ENCODE assay signal across 28 cellular contexts in the genomic region with DNA sequence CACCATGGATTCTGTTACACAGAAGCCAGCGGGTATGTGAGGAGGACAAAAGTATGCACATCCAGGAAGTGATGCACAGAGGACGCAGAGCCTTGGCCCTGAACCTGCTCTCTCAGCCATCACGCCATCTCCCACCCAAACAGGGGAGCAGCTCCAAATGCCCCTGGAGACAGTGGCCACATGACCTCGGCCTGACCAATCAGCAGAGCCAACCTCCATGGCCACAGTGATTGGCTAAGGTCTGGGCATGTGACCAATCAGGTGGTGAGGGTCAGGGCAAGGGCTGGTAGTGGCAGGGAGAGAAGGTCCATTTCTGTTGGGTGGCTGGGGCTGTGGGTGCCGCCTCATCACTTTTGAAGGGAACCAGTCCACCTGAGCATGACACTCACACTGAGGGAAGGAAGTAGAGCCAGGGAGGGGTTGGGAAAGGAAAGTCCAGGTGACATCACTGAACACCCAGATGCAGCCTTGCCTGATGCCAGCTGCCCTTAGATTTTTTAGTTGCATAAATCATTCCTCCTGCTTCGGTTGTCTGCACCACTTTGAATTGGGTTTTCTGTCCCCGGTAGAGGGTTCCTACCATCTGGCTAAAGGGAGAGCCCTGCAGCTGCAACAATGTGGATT.
DNase-seq lines count a peak whose midpoint lies in the region; ATAC-seq, FAIRE-seq and TF ChIP-seq lines count a peak whose summit lies in the region.
"Had no signal": no experiment of that assay in that cellular context is flagged by ENCODE, and none has a peak within 500 bp of the region (broad histone marks: within the 10 kb centered on the region; RNA-seq: fewer than 3 reads in every experiment).

No MANE protein-coding gene starts in this region.

- H2AFZ ChIP-seq in SK-N-SH (ENCODE audit: low read depth) (no peak overlapping the region), HepG2 (ENCODE audit: low read length) (no peak overlapping the region)

- H3K4me3 ChIP-seq in SK-N-SH (ENCODE audit: low read depth in 2 of 2, low read length in 1 of 2) (no peak overlapping the region), HepG2 (replicated peaks in 1 of 3; ENCODE audit: insufficient read depth in 1 of 3, low read depth in 2 of 3, low read length in 3 of 3) (no peak overlapping the region), tibial artery (no peak overlapping the region)
- H3K4me3 ChIP-seq: colonic mucosa, pancreas had no signal

- H3K9ac ChIP-seq in SK-N-SH (no peak overlapping the region), HepG2 (ENCODE audit: insufficient read depth, low read depth, low read length) (no peak overlapping the region)

- no peak for TF ChIP-seq CTCF in SK-N-SH (IDR thresholded peaks at IDR 0.05)
- no peak for TF ChIP-seq CTCF in HepG2 (CRISPR knock-in tag; IDR thresholded peaks at IDR 0.05)
- no peak for TF ChIP-seq CTCF in tibial artery (IDR thresholded peaks at IDR 0.05)

- TF ChIP-seq RAD21 in SK-N-SH (IDR thresholded peaks at IDR 0.05; ENCODE audit: low read length) (no peak), HepG2 (CRISPR knock-in tag; IDR thresholded peaks at IDR 0.05) (no peak)

- intact Hi-C loops in HepG2 (cut with micrococcal nuclease; ENCODE audit: unreplicated experiment) (no loop called here), tibial artery (cut with DNase I; ENCODE audit: low total_unique reads) (no loop called here)

- no peaks in the 10 kb centered on the region for H3K36me3 ChIP-seq in SK-N-SH (replicated peaks in 1 of 2; ENCODE audit: control insufficient read depth in 1 of 2, insufficient read depth in 2 of 2, low read length in 1 of 2)
- H3K36me3 ChIP-seq in HepG2 (replicated peaks in 1 of 2; ENCODE audit: control insufficient read depth in 1 of 2, insufficient read depth in 2 of 2, low read length in 2 of 2), result peaks cover 0 to 2% of the 10 kb centered on the region in 2 experiments; a peak in 2 of 5 replicates
- no peaks in the 10 kb centered on the region for H3K36me3 ChIP-seq in tibial artery
- H3K36me3 ChIP-seq: colonic mucosa, pancreas had no signal

- H3K27ac ChIP-seq in SK-N-SH (ENCODE audit: low read depth in 2 of 2, low read length in 1 of 2) (no peak overlapping the region), HepG2 (ENCODE audit: extremely low read length, insufficient read depth, low read length) (no peak overlapping the region), tibial artery (no peak overlapping the region)
- H3K27ac ChIP-seq: colonic mucosa, pancreas, RWPE1 had no signal

- H3K27me3 ChIP-seq in SK-N-SH (ENCODE audit: insufficient read depth), result no peaks in the 10 kb centered on the region
- no peaks in the 10 kb centered on the region for H3K27me3 ChIP-seq in HepG2 (ENCODE audit: control insufficient read depth in 1 of 2, insufficient read depth in 2 of 2, low read length in 2 of 2)
- peaks cover 0 to 20% of the 10 kb centered on the region in 2 donors for H3K27me3 ChIP-seq in tibial artery
- H3K27me3 ChIP-seq: colonic mucosa, pancreas had no signal

- no peak for FAIRE-seq in HepG2 (lab: Jason Lieb, UNC)
- FAIRE-seq: A204.1, bronchial epithelial cell, H54, pancreas, urothelium cell line had no signal

- CTCF ChIA-PET in SK-N-SH (lab: Yijun Ruan, JAX) (interaction anchor here (1.0 kb wide), 1 partner anchor 11 kb away, joined by 3 read pairs; no protein-coding TSS in a partner anchor), HepG2 (lab: Yijun Ruan, JAX; ENCODE audit: low intra/inter-chr PET ratio, low total read pairs) (no interaction called here)

- ATAC-seq in SK-N-SH treated with all-trans-retinoic acid at 6 μM for 48 hours, result no peak
- no peak for ATAC-seq in HepG2
- ATAC-seq: activated T-cell treated with anti-CD3 and anti-CD28 coated beads, Interleukin-2, amount 50 U/mL, for 72 hours; pancreas; stimulated activated effector memory CD8-positive, alpha-beta T cell treated with anti-CD3 and anti-CD28 coated beads, Interleukin-12 subunit alpha, Interleukin-12 subunit beta, amount 100 ng/mL, for 72 hours had no signal

- no peaks in the 10 kb centered on the region; a peak in 1 of 4 replicates for H3K4me1 ChIP-seq in SK-N-SH (ENCODE audit: control insufficient read depth in 1 of 2, insufficient read depth in 2 of 2, low read depth in 1 of 2, low read length in 1 of 2)
- H3K4me1 ChIP-seq in HepG2 (ENCODE audit: insufficient read depth, low read length), result peaks cover 31% of the 10 kb centered on the region
- no peaks in the 10 kb centered on the region for H3K4me1 ChIP-seq in tibial artery
- H3K4me1 ChIP-seq: colonic mucosa, pancreas had no signal

- H3K9me3 ChIP-seq in SK-N-SH (no peaks in the 10 kb centered on the region), HepG2 (ENCODE audit: low read length) (no peaks in the 10 kb centered on the region), tibial artery (no peaks in the 10 kb centered on the region)
- H3K9me3 ChIP-seq: colonic mucosa, pancreas had no signal

- H3K4me2 ChIP-seq in SK-N-SH (no peak overlapping the region), HepG2 (ENCODE audit: low read depth, low read length) (no peak overlapping the region)

- no peaks in the 10 kb centered on the region for H3F3A ChIP-seq in SK-N-SH (replicated peaks; ENCODE audit: insufficient read depth)

- in situ Hi-C loops in HepG2 (cut with HindIII; ENCODE audit: extremely low pct_ligation_motif_present, low pct_unique_long_range_greater_than_20kb), result no loop called here

- DNase-seq in SK-N-SH, result no peak
- DNase-seq in SK-N-DZ (ENCODE audit: low spot score), result peak; percentile 47
- DNase-seq in HepG2 (ENCODE audit: low spot score), result no peak
- peak; percentile 15 to 54 for DNase-seq in tibial artery
- DNase-seq in activated CD4-positive, alpha-beta T cell treated with anti-CD3 and anti-CD28 coated beads for 1 hour, result no peak
- no peak for DNase-seq in activated CD4-positive, CD25-positive, alpha-beta regulatory T cell (lab: John Stamatoyannopoulos, UW)
- DNase-seq in SW480 (ENCODE audit: low spot score), result no peak
- DNase-seq: activated CD4-positive, alpha-beta T cell treated with anti-CD3 and anti-CD28 coated beads for 48 hours; activated naive CD4-positive, alpha-beta T cell treated with anti-CD3 and anti-CD28 coated beads for 36 hours; activated T-cell treated with anti-CD3 and anti-CD28 coated beads, Interleukin-2, amount 50 U/mL, for 72 hours; colonic mucosa; DMS53; effector memory CD4-positive, alpha-beta T cell; erythroblast; glutamatergic neuron; NCI-H1105; NCI-H1930; NCI-H526 treated with DMSO at 0.1 percent for 48 hours; right cardiac atrium; stimulated activated CD4-positive, alpha-beta T cell treated with anti-CD3 and anti-CD28 coated beads, Interleukin-4, amount 100 ng/mL, for 24 hours had no signal

- no peaks in the 10 kb centered on the region for H3K9me2 ChIP-seq in SK-N-SH

- TF ChIP-seq EP300 in SK-N-SH (IDR thresholded peaks at IDR 0.05; ENCODE audit: borderline replicate concordance in 1 of 2, low read depth in 1 of 2, low read length in 1 of 2) (no peak), HepG2 (IDR thresholded peaks at IDR 0.05; ENCODE audit: low read depth in 2 of 2, low read length in 2 of 2) (no peak), HepG2 (CRISPR knock-in tag; IDR thresholded peaks at IDR 0.05; ENCODE audit: borderline replicate concordance) (no peak)

- H3K79me2 ChIP-seq in SK-N-SH (ENCODE audit: insufficient read depth) (no peaks in the 10 kb centered on the region), HepG2 (ENCODE audit: insufficient read depth, low read length) (no peaks in the 10 kb centered on the region)

- TF ChIP-seq POLR2A in HepG2 (IDR thresholded peaks at IDR 0.05; ENCODE audit: insufficient read depth in 1 of 2, low read depth in 2 of 2, low read length in 2 of 2), result no peak

- H4K20me1 ChIP-seq in SK-N-SH (ENCODE audit: insufficient read depth) (no peaks in the 10 kb centered on the region), HepG2 (ENCODE audit: insufficient read depth, low read length) (peaks cover 15% of the 10 kb centered on the region; the same call in 1 of the 2 replicates)

- 49% methylated on average over 5 of the region's 7 CpGs for WGBS in SK-N-SH (ENCODE audit: low lambda C conversion rate)
- 96% methylated on average over 5 of the region's 7 CpGs for WGBS in HepG2 (ENCODE audit: low lambda C conversion rate)

- POLR2A ChIA-PET in SK-N-SH (lab: Yijun Ruan, JAX) (no interaction called here), HepG2 (lab: Yijun Ruan, JAX) (no interaction called here)

- no TSS peak for BruUV-seq in HepG2 (replicated peaks; lab: Mats Ljungman, UMichigan)

TF ChIP-seq in SK-N-SH, 30 proteins besides CTCF, POLR2A, EP300 and RAD21:
- TF ChIP-seq, protein P1, sequence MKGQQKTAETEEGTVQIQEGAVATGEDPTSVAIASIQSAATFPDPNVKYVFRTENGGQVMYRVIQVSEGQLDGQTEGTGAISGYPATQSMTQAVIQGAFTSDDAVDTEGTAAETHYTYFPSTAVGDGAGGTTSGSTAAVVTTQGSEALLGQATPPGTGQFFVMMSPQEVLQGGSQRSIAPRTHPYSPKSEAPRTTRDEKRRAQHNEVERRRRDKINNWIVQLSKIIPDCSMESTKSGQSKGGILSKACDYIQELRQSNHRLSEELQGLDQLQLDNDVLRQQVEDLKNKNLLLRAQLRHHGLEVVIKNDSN (IDR thresholded peaks at IDR 0.05; ENCODE audit: borderline replicate concordance, low read depth), result 0 out of 2 replicates have a peak, but pooled peaks have one; percentile 9
- no peak for TF ChIP-seq FOXJ3 (CRISPR knock-in tag; IDR thresholded peaks at IDR 0.05)
TF ChIP-seq in SK-N-SH: peak in this region for 1.

TF ChIP-seq in SK-N-SH treated with all-trans-retinoic acid at 6 μM for 48 hours, 23 proteins besides CTCF, POLR2A, EP300 and RAD21 (continues in another document):
- no peak for TF ChIP-seq ZC3H10 (CRISPR knock-in tag; IDR thresholded peaks at IDR 0.05)
- no peak for TF ChIP-seq ZNF70 (CRISPR knock-in tag; IDR thresholded peaks at IDR 0.05)
- TF ChIP-seq TCF4 (CRISPR knock-in tag; IDR thresholded peaks at IDR 0.05; ENCODE audit: borderline replicate concordance), result no peak
- no peak for TF ChIP-seq GLIS3 (CRISPR knock-in tag; IDR thresholded peaks at IDR 0.05)
- TF ChIP-seq PPARA (CRISPR knock-in tag; IDR thresholded peaks at IDR 0.05; ENCODE audit: borderline replicate concordance), result no peak

Comparison
In these comparisons a context has a peak if more than half of its experiments do, and no peak if none do; other contexts are left out.
1. DNase-seq: peak in SK-N-DZ (single experiment) and tibial artery (2 of 2); none in SK-N-SH (single experiment), HepG2 (single experiment), activated CD4-positive, alpha-beta T cell treated with anti-CD3 and anti-CD28 coated beads for 1 hour (single experiment), activated CD4-positive, CD25-positive, alpha-beta regulatory T cell (0 of 4) and SW480 (single experiment).